1 cellular context compared by ENCODE assay signal in the genomic region with DNA sequence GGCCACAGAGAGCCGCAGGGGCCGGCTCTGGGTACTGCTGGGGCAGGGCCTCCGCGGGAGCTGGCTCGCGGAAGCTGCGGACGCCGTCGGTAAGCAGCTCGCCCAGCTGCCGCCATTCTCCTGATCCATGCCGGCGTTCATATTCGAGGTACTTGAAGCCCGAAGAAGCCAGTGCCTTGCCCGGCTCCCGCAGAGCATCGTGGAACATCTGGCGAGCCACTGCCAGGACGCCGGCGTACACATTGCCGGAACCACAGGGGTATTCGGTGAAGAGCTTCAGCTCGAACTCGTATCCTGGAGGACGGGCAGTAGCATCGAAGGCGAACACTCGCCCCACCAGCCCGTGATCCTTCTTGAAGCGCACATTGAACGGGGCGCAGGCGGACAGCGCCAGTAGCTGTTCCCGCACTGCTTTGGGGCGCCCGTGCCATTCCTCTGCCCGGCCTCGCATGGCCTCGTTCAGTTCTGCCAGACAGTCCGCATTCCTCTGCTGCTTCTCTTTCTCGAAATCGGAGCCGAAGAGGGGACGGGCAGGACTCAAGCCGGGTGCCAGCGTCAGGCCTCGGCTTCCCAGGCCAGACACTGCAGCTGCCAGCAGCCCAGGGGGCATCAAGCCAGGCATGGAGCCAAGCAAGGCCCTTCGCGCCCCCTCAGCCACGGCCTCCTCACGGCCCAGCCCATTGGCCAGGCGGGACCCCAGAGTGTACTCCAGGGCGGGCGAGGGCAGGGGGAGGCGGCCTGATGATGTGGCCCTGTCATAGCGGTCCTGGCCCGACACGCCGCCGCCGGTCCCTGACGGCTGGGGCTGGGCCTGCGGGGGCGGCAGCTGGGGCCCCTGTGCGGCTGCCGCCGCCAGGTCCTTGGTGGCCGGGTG.
TF ChIP-seq lines count a peak whose summit lies in the region.

No MANE protein-coding gene starts in this region.

TF ChIP-seq in K562, 482 proteins besides CTCF, POLR2A, EP300 and RAD21:
- TF ChIP-seq, protein P1, sequence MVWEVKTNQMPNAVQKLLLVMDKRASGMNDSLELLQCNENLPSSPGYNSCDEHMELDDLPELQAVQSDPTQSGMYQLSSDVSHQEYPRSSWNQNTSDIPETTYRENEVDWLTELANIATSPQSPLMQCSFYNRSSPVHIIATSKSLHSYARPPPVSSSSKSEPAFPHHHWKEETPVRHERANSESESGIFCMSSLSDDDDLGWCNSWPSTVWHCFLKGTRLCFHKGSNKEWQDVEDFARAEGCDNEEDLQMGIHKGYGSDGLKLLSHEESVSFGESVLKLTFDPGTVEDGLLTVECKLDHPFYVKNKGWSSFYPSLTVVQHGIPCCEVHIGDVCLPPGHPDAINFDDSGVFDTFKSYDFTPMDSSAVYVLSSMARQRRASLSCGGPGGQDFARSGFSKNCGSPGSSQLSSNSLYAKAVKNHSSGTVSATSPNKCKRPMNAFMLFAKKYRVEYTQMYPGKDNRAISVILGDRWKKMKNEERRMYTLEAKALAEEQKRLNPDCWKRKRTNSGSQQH (CRISPR knock-in tag; IDR thresholded peaks at IDR 0.05) = no peak
- TF ChIP-seq HDGF (IDR thresholded peaks at IDR 0.05) (no peak), BRD4 (IDR thresholded peaks at IDR 0.05) (0 out of 2 replicates have a peak, but pooled peaks have one; percentile 32), FOXP1 (CRISPR knock-in tag; IDR thresholded peaks at IDR 0.05) (0 out of 2 replicates have a peak, but pooled peaks have one; percentile 36), ZNF263 (CRISPR knock-in tag; IDR thresholded peaks at IDR 0.05; ENCODE audit: borderline replicate concordance) (no peak), ZNF354B (CRISPR knock-in tag; IDR thresholded peaks at IDR 0.05) (no peak), SMC3 (conservative IDR thresholded peaks at IDR 0.05; ENCODE audit: insufficient read depth, low read depth, low read length) (no peak), POLR2H (tag; IDR thresholded peaks at IDR 0.05; ENCODE audit: low read depth) (no peak), ZBTB7A (IDR thresholded peaks at IDR 0.05; ENCODE audit: borderline replicate concordance, control insufficient read depth, low read depth, low read length) (peak; percentile 60; the same call in 1 of the 2 replicates), ZNF143 (CRISPR knock-in tag; IDR thresholded peaks at IDR 0.05) (peak; percentile 40; the same call in 1 of the 2 replicates), EGR1 (conservative IDR thresholded peaks at IDR 0.05) (peak; percentile 77), SIN3A (IDR thresholded peaks at IDR 0.05; ENCODE audit: borderline replicate concordance in 2 of 2, control insufficient read depth in 1 of 2, low read depth in 2 of 2, low read length in 2 of 2) (0 out of 4 replicates have a peak, but pooled peaks of 1 of the 2 experiments have one; percentile 25), ZNF133 (CRISPR knock-in tag; IDR thresholded peaks at IDR 0.05) (no peak), CHD4 (IDR thresholded peaks at IDR 0.05; ENCODE audit: insufficient read depth, insufficient replicate concordance, low read depth, low read length, poor library complexity, severe bottlenecking) (no peak), ZBTB17 (CRISPR knock-in tag; IDR thresholded peaks at IDR 0.05) (no peak), FOXA3 (CRISPR knock-in tag; conservative IDR thresholded peaks at IDR 0.05 in 1 of 2, IDR thresholded peaks at IDR 0.05 in 1 of 2) (peak in 1 of 2 experiments; percentile 40; a peak in 1 of 4 replicates), CBFB (CRISPR knock-in tag; IDR thresholded peaks at IDR 0.05) (0 out of 2 replicates have a peak, but pooled peaks have one; percentile 26), PCBP1 (IDR thresholded peaks at IDR 0.05; ENCODE audit: low read depth, low read length, poor library complexity, severe bottlenecking) (peak; percentile 14), MCM5 (IDR thresholded peaks at IDR 0.05; ENCODE audit: low read depth) (no peak), RBFOX2 (IDR thresholded peaks at IDR 0.05; ENCODE audit: low read depth, low read length) (peak; percentile 6; the same call in 1 of the 2 replicates), ZNF507 (tag; conservative IDR thresholded peaks at IDR 0.05) (no peak), POLR2AphosphoS5 (IDR thresholded peaks at IDR 0.05; ENCODE audit: control insufficient read depth, insufficient read depth, low read depth, low read length) (0 out of 2 replicates have a peak, but pooled peaks have one; percentile 8), SMARCE1 (IDR thresholded peaks at IDR 0.05) (no peak), HNRNPL (IDR thresholded peaks at IDR 0.05; ENCODE audit: low read depth, low read length) (peak; percentile 36; the same call in 1 of the 2 replicates), TRIM24 (IDR thresholded peaks at IDR 0.05) (no peak)
- TF ChIP-seq, protein P2, sequence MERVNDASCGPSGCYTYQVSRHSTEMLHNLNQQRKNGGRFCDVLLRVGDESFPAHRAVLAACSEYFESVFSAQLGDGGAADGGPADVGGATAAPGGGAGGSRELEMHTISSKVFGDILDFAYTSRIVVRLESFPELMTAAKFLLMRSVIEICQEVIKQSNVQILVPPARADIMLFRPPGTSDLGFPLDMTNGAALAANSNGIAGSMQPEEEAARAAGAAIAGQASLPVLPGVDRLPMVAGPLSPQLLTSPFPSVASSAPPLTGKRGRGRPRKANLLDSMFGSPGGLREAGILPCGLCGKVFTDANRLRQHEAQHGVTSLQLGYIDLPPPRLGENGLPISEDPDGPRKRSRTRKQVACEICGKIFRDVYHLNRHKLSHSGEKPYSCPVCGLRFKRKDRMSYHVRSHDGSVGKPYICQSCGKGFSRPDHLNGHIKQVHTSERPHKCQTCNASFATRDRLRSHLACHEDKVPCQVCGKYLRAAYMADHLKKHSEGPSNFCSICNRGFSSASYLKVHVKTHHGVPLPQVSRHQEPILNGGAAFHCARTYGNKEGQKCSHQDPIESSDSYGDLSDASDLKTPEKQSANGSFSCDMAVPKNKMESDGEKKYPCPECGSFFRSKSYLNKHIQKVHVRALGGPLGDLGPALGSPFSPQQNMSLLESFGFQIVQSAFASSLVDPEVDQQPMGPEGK (CRISPR knock-in tag; IDR thresholded peaks at IDR 0.05; ENCODE audit: borderline replicate concordance) = no peak
- TF ChIP-seq, protein P3, sequence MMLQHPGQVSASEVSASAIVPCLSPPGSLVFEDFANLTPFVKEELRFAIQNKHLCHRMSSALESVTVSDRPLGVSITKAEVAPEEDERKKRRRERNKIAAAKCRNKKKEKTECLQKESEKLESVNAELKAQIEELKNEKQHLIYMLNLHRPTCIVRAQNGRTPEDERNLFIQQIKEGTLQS (IDR thresholded peaks at IDR 0.05) = no peak
- TF ChIP-seq, protein P3 (CRISPR knock-in tag; conservative IDR thresholded peaks at IDR 0.05) = no peak
- TF ChIP-seq, protein P4, sequence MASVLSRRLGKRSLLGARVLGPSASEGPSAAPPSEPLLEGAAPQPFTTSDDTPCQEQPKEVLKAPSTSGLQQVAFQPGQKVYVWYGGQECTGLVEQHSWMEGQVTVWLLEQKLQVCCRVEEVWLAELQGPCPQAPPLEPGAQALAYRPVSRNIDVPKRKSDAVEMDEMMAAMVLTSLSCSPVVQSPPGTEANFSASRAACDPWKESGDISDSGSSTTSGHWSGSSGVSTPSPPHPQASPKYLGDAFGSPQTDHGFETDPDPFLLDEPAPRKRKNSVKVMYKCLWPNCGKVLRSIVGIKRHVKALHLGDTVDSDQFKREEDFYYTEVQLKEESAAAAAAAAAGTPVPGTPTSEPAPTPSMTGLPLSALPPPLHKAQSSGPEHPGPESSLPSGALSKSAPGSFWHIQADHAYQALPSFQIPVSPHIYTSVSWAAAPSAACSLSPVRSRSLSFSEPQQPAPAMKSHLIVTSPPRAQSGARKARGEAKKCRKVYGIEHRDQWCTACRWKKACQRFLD (CRISPR knock-in tag; IDR thresholded peaks at IDR 0.05) = 0 out of 2 replicates have a peak, but pooled peaks have one; percentile 6
- TF ChIP-seq, protein P5, sequence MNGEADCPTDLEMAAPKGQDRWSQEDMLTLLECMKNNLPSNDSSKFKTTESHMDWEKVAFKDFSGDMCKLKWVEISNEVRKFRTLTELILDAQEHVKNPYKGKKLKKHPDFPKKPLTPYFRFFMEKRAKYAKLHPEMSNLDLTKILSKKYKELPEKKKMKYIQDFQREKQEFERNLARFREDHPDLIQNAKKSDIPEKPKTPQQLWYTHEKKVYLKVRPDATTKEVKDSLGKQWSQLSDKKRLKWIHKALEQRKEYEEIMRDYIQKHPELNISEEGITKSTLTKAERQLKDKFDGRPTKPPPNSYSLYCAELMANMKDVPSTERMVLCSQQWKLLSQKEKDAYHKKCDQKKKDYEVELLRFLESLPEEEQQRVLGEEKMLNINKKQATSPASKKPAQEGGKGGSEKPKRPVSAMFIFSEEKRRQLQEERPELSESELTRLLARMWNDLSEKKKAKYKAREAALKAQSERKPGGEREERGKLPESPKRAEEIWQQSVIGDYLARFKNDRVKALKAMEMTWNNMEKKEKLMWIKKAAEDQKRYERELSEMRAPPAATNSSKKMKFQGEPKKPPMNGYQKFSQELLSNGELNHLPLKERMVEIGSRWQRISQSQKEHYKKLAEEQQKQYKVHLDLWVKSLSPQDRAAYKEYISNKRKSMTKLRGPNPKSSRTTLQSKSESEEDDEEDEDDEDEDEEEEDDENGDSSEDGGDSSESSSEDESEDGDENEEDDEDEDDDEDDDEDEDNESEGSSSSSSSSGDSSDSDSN (IDR thresholded peaks at IDR 0.05; ENCODE audit: borderline replicate concordance in 1 of 2, low read depth in 2 of 2, low read length in 2 of 2) = 0 out of 4 replicates have a peak, but pooled peaks of 1 of the 2 experiments have one; percentile 5
- TF ChIP-seq, protein P6, sequence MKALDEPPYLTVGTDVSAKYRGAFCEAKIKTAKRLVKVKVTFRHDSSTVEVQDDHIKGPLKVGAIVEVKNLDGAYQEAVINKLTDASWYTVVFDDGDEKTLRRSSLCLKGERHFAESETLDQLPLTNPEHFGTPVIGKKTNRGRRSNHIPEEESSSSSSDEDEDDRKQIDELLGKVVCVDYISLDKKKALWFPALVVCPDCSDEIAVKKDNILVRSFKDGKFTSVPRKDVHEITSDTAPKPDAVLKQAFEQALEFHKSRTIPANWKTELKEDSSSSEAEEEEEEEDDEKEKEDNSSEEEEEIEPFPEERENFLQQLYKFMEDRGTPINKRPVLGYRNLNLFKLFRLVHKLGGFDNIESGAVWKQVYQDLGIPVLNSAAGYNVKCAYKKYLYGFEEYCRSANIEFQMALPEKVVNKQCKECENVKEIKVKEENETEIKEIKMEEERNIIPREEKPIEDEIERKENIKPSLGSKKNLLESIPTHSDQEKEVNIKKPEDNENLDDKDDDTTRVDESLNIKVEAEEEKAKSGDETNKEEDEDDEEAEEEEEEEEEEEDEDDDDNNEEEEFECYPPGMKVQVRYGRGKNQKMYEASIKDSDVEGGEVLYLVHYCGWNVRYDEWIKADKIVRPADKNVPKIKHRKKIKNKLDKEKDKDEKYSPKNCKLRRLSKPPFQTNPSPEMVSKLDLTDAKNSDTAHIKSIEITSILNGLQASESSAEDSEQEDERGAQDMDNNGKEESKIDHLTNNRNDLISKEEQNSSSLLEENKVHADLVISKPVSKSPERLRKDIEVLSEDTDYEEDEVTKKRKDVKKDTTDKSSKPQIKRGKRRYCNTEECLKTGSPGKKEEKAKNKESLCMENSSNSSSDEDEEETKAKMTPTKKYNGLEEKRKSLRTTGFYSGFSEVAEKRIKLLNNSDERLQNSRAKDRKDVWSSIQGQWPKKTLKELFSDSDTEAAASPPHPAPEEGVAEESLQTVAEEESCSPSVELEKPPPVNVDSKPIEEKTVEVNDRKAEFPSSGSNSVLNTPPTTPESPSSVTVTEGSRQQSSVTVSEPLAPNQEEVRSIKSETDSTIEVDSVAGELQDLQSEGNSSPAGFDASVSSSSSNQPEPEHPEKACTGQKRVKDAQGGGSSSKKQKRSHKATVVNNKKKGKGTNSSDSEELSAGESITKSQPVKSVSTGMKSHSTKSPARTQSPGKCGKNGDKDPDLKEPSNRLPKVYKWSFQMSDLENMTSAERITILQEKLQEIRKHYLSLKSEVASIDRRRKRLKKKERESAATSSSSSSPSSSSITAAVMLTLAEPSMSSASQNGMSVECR (CRISPR knock-in tag; IDR thresholded peaks at IDR 0.05) = no peak
